1 cellular context compared by ENCODE assay signal in genomic region chr22:23150762-23151161, GRCh38.
TF ChIP-seq lines count a peak whose summit lies in the region.

No MANE protein-coding gene starts in this region.

TF ChIP-seq in HepG2, 621 proteins besides CTCF, POLR2A, EP300 and RAD21:
- TF ChIP-seq CEBPG (CRISPR knock-in tag; IDR thresholded peaks at IDR 0.05) (peak; percentile 72), ZNF83 (CRISPR knock-in tag; IDR thresholded peaks at IDR 0.05; ENCODE audit: borderline replicate concordance) (no peak), CEBPB (IDR thresholded peaks at IDR 0.05; ENCODE audit: borderline replicate concordance, low read depth, low read length) (peak; percentile 81), DNMT1 (CRISPR knock-in tag; IDR thresholded peaks at IDR 0.05) (no peak), SPEN (CRISPR knock-in tag; IDR thresholded peaks at IDR 0.05; ENCODE audit: low read depth) (no peak), HIC2 (CRISPR knock-in tag; IDR thresholded peaks at IDR 0.05; ENCODE audit: low read depth) (0 out of 2 replicates have a peak, but pooled peaks have one; percentile 18), SNAPC2 (CRISPR knock-in tag; IDR thresholded peaks at IDR 0.05) (no peak), NFKBIZ (CRISPR knock-in tag; IDR thresholded peaks at IDR 0.05) (no peak), ZFX (CRISPR knock-in tag; IDR thresholded peaks at IDR 0.05; ENCODE audit: low read depth) (0 out of 2 replicates have a peak, but pooled peaks have one; percentile 15)
